In genomic region chr6:143112084-143112768, GRCh38 we compare ENCODE assay signal across 17 cellular contexts.
DNase-seq lines count a peak whose midpoint lies in the region; ATAC-seq and TF ChIP-seq lines count a peak whose summit lies in the region.
"Had no signal": no experiment of that assay in that cellular context is flagged by ENCODE, and none has a peak within 500 bp of the region (broad histone marks: within the 10 kb centered on the region; RNA-seq: fewer than 3 reads in every experiment).

No MANE protein-coding gene starts in this region.

- peak; percentile 53 for ATAC-seq in GM18505 (IDR thresholded peaks at IDR 0.05; ENCODE audit: unreplicated experiment)
- peak; percentile 74 for ATAC-seq in GM19035 (IDR thresholded peaks at IDR 0.05; ENCODE audit: unreplicated experiment)
- peak; percentile 89 for ATAC-seq in HG02610 (IDR thresholded peaks at IDR 0.05; ENCODE audit: unreplicated experiment)
- peak; percentile 58 for ATAC-seq in HG03521 (IDR thresholded peaks at IDR 0.05; ENCODE audit: unreplicated experiment)
- ATAC-seq in GM21737 (IDR thresholded peaks at IDR 0.05; ENCODE audit: unreplicated experiment) = no peak
- ATAC-seq: effector memory CD8-positive, alpha-beta T cell had no signal

- TF ChIP-seq POLR2A in GM18505 (IDR thresholded peaks at IDR 0.05; ENCODE audit: borderline replicate concordance, extremely low read depth, insufficient read depth, insufficient read length) = no peak

- TF ChIP-seq CTCF in GM13977 (IDR thresholded peaks at IDR 0.05; ENCODE audit: extremely low read depth, insufficient read depth, missing control alignments) = no peak

- DNase-seq in retina = no peak
- DNase-seq in HuH-7 (ENCODE audit: low spot score) = no peak
- no peak for DNase-seq in GM13977 (ENCODE audit: low spot score)
- DNase-seq: BE2C; DMS 273 treated with DMSO at 0.1 percent for 48 hours; effector memory CD8-positive, alpha-beta T cell; MG63; NCI-H2171; SHP77 treated with DMSO at 0.1 percent for 48 hours; stimulated activated CD4-positive, alpha-beta T cell treated with anti-CD3 and anti-CD28 coated beads, Interleukin-1b, Interleukin-23, amount 100 ng/mL, for 48 hours; stimulated activated CD8-positive, alpha-beta memory T cell treated with anti-CD3 and anti-CD28 coated beads, Interleukin-4, amount 100 ng/mL, for 48 hours; T1000 had no signal

- in situ Hi-C loops in GM13977 (cut with MboI; ENCODE audit: low pct_unique_long_range_greater_than_20kb, low sequenced_read_pairs, unreplicated experiment) = no loop called here
